ENCODE assay signal across 1 cellular context in the genomic region with DNA sequence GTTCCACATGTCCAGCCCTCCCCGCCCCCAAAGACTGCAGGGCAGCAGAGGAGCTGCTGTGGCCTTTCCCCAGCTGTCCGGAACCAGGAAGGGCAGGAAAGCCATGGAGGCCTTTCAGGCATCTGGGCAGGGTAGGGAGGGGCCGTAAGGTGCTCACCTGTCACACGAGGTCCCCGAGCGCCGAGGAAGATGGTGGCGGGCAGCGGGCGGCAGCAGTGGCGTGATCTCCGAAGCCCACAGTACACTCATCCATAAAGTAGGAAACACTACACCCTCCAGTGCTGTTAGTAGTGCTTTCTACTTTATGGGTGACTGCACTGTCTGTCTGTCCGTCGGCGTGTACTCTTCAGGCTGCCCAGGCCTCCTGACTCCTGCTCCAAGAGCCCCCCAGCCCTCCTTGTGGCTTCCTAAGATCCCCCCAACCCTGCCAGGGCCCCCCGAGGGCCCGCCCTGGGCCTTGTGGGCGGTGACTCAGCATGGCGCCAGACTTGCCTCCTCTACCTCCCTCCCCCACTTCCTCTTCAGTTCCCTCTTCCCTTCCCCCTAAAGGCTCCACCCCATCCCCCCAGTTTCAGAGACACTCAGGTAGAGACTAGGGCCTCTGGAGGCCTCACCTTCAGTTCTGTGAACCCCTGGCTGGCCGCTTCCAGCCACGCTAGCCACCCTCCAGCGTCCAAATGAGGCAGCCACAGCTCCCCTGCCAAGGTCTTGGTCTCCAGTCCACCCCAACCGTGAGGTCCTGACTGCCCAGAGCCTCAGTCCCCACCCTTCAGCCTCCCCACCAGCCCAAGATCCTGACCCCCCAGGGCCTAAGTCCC.
A peak's percentile ranks its signal among the peaks of the same experiment; 100 is the strongest.
TF ChIP-seq lines count a peak whose summit lies in the region.

No MANE protein-coding gene starts in this region.

TF ChIP-seq in GM12878, 131 proteins besides CTCF, POLR2A, EP300 and RAD21 (continued from another document):
- TF ChIP-seq, protein P1, sequence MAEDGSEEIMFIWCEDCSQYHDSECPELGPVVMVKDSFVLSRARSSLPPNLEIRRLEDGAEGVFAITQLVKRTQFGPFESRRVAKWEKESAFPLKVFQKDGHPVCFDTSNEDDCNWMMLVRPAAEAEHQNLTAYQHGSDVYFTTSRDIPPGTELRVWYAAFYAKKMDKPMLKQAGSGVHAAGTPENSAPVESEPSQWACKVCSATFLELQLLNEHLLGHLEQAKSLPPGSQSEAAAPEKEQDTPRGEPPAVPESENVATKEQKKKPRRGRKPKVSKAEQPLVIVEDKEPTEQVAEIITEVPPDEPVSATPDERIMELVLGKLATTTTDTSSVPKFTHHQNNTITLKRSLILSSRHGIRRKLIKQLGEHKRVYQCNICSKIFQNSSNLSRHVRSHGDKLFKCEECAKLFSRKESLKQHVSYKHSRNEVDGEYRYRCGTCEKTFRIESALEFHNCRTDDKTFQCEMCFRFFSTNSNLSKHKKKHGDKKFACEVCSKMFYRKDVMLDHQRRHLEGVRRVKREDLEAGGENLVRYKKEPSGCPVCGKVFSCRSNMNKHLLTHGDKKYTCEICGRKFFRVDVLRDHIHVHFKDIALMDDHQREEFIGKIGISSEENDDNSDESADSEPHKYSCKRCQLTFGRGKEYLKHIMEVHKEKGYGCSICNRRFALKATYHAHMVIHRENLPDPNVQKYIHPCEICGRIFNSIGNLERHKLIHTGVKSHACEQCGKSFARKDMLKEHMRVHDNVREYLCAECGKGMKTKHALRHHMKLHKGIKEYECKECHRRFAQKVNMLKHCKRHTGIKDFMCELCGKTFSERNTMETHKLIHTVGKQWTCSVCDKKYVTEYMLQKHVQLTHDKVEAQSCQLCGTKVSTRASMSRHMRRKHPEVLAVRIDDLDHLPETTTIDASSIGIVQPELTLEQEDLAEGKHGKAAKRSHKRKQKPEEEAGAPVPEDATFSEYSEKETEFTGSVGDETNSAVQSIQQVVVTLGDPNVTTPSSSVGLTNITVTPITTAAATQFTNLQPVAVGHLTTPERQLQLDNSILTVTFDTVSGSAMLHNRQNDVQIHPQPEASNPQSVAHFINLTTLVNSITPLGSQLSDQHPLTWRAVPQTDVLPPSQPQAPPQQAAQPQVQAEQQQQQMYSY (CRISPR knock-in tag; IDR thresholded peaks at IDR 0.05), result peak; percentile 78
- TF ChIP-seq POU2F2 (IDR thresholded peaks at IDR 0.05; ENCODE audit: borderline replicate concordance, low read depth, low read length) (peak; percentile 30; the same call in 2 of the 3 replicates), ATF3 (IDR thresholded peaks at IDR 0.05; ENCODE audit: borderline replicate concordance, extremely low read depth, low read depth, low read length) (no peak), ZNF384 (IDR thresholded peaks at IDR 0.05; ENCODE audit: borderline replicate concordance, low read depth, low read length) (no peak), ZNF592 (IDR thresholded peaks at IDR 0.05) (no peak), MTA2 (IDR thresholded peaks at IDR 0.05; ENCODE audit: low read depth) (peak; percentile 13; the same call in 1 of the 2 replicates), RELA (IDR thresholded peaks at IDR 0.05; ENCODE audit: borderline replicate concordance, partially characterized antibody) (no peak), NR2C2 (IDR thresholded peaks at IDR 0.05; ENCODE audit: borderline replicate concordance, control insufficient read depth, insufficient read length, low read depth) (no peak), LARP7 (IDR thresholded peaks at IDR 0.05) (peak; percentile 21; the same call in 1 of the 2 replicates), RCOR1 (conservative IDR thresholded peaks at IDR 0.05; ENCODE audit: low read depth, low read length) (no peak), RAD51 (IDR thresholded peaks at IDR 0.05) (no peak), CHD4 (IDR thresholded peaks at IDR 0.05) (no peak), TAF1 (IDR thresholded peaks at IDR 0.05; ENCODE audit: borderline replicate concordance, low read depth, low read length) (peak; percentile 34; the same call in 1 of the 2 replicates), TARDBP (IDR thresholded peaks at IDR 0.05; ENCODE audit: borderline replicate concordance) (0 out of 2 replicates have a peak, but pooled peaks have one; percentile 19), BCL3 (IDR thresholded peaks at IDR 0.05; ENCODE audit: borderline replicate concordance, insufficient read depth, low read depth, low read length, poor library complexity, severe bottlenecking) (no peak), NR2F1 (conservative IDR thresholded peaks at IDR 0.05) (0 out of 2 replicates have a peak, but pooled peaks have one; percentile 19), JUNB (IDR thresholded peaks at IDR 0.05) (no peak), BHLHE40 (IDR thresholded peaks at IDR 0.05; ENCODE audit: borderline replicate concordance in 1 of 2, low read depth in 2 of 2, low read length in 1 of 2) (peak in 1 of 2 experiments; percentile 16; a peak in 1 of 4 replicates), ZSCAN29 (IDR thresholded peaks at IDR 0.05) (no peak), POLR2AphosphoS2 (IDR thresholded peaks at IDR 0.05; ENCODE audit: low read depth, low read length) (peak; percentile 69), BACH1 (IDR thresholded peaks at IDR 0.05; ENCODE audit: borderline replicate concordance) (peak; percentile 38; the same call in 1 of the 2 replicates)
- TF ChIP-seq, protein P2, sequence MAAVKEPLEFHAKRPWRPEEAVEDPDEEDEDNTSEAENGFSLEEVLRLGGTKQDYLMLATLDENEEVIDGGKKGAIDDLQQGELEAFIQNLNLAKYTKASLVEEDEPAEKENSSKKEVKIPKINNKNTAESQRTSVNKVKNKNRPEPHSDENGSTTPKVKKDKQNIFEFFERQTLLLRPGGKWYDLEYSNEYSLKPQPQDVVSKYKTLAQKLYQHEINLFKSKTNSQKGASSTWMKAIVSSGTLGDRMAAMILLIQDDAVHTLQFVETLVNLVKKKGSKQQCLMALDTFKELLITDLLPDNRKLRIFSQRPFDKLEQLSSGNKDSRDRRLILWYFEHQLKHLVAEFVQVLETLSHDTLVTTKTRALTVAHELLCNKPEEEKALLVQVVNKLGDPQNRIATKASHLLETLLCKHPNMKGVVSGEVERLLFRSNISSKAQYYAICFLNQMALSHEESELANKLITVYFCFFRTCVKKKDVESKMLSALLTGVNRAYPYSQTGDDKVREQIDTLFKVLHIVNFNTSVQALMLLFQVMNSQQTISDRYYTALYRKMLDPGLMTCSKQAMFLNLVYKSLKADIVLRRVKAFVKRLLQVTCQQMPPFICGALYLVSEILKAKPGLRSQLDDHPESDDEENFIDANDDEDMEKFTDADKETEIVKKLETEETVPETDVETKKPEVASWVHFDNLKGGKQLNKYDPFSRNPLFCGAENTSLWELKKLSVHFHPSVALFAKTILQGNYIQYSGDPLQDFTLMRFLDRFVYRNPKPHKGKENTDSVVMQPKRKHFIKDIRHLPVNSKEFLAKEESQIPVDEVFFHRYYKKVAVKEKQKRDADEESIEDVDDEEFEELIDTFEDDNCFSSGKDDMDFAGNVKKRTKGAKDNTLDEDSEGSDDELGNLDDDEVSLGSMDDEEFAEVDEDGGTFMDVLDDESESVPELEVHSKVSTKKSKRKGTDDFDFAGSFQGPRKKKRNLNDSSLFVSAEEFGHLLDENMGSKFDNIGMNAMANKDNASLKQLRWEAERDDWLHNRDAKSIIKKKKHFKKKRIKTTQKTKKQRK (IDR thresholded peaks at IDR 0.05; ENCODE audit: low read depth, low read length), result 0 out of 2 replicates have a peak, but pooled peaks have one; percentile 3
- TF ChIP-seq, protein P3, sequence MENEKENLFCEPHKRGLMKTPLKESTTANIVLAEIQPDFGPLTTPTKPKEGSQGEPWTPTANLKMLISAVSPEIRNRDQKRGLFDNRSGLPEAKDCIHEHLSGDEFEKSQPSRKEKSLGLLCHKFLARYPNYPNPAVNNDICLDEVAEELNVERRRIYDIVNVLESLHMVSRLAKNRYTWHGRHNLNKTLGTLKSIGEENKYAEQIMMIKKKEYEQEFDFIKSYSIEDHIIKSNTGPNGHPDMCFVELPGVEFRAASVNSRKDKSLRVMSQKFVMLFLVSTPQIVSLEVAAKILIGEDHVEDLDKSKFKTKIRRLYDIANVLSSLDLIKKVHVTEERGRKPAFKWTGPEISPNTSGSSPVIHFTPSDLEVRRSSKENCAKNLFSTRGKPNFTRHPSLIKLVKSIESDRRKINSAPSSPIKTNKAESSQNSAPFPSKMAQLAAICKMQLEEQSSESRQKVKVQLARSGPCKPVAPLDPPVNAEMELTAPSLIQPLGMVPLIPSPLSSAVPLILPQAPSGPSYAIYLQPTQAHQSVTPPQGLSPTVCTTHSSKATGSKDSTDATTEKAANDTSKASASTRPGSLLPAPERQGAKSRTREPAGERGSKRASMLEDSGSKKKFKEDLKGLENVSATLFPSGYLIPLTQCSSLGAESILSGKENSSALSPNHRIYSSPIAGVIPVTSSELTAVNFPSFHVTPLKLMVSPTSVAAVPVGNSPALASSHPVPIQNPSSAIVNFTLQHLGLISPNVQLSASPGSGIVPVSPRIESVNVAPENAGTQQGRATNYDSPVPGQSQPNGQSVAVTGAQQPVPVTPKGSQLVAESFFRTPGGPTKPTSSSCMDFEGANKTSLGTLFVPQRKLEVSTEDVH (IDR thresholded peaks at IDR 0.05; ENCODE audit: low read depth, partially characterized antibody), result no peak
